Comparison of ENCODE assay signal across 27 cellular contexts in the genomic region with DNA sequence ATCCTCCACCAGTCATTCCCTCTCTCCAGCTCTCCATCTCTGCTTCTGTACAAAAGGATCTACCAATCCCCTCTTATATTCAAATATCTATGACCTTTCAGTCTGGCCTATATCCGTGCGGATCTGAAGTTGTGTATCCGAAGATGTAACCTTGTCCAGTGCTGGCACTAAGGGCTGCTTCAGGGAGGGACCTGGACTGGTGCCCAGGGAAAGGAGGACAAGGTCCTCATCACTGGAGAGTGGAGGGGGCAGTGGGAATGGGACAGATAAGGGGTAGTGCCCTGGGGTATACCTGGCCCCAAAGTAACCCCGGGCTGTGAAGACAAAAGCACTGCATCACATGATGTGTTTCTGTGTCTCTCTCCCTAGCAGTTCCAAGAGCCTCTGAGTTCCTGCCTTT. TPM values are rescaled to one million over a fixed set of nuclear protein-coding genes. Genes with fewer than 3 reads are reported as not detected.
"Had no signal": no experiment of that assay in that cellular context is flagged by ENCODE, and none has a peak within 500 bp of the region (broad histone marks: within the 10 kb centered on the region; RNA-seq: fewer than 3 reads in every experiment).

No MANE protein-coding gene starts in this region.

- H3K27ac Mint-ChIP-seq: natural killer cell treated with Interleukin-12 subunit alpha and Interleukin-12 subunit beta and Interleukin-15 and Interleukin-18, amount 100 ng/mL, for 72 hours; stimulated activated naive B cell treated with anti-CD40 and anti-IgM and Interleukin-4, amounts not matched to agents 10 μg/mL and 1 μg/mL and 100 μg/mL, for 72 hours; stimulated activated naive CD8-positive, alpha-beta T cell treated with anti-CD3 and anti-CD28 coated beads, Interleukin-15, Interleukin-2, amounts not matched to agents 100 ng/mL and 50 ng/mL, for 24 hours had no signal

- H3K27ac ChIP-seq: hepatocyte, left ventricle myocardium inferior, pancreas, prostate gland, skin epidermis, suprapubic skin, thoracic aorta, tibial artery, vagina had no signal

- H3K27me3 Mint-ChIP-seq: naive thymus-derived CD4-positive, alpha-beta T cell; natural killer cell treated with Interleukin-12 subunit alpha and Interleukin-12 subunit beta and Interleukin-15 and Interleukin-18, amount 100 ng/mL, for 72 hours; stimulated activated naive B cell treated with anti-CD40 and anti-IgM and Interleukin-4, amounts not matched to agents 10 μg/mL and 1 μg/mL and 100 μg/mL, for 72 hours; stimulated activated naive CD8-positive, alpha-beta T cell treated with anti-CD3 and anti-CD28 coated beads, Interleukin-15, Interleukin-2, amounts not matched to agents 100 ng/mL and 50 ng/mL, for 24 hours had no signal

- DNase-seq: islet precursor cell; left ventricle myocardium inferior; midbrain; mucosa of descending colon; naive thymus-derived CD4-positive, alpha-beta T cell; pancreas; posterior cingulate gyrus; retina; right cardiac atrium; stimulated activated CD4-positive, alpha-beta T cell treated with anti-CD3 and anti-CD28 coated beads, Interleukin-12 subunit alpha, Interleukin-12 subunit beta, amount 100 ng/mL, for 4 hours; stimulated activated CD4-positive, alpha-beta T cell treated with anti-CD3 and anti-CD28 coated beads, Interleukin-15, amount 100 ng/mL, for 24 hours; stimulated activated CD4-positive, alpha-beta T cell treated with anti-CD3 and anti-CD28 coated beads, Interleukin-2, amount 100 ng/mL, for 24 hours; stimulated activated CD4-positive, alpha-beta T cell treated with anti-CD3 and anti-CD28 coated beads, Interleukin-4, amount 100 ng/mL, for 1 hour; stimulated activated naive B cell treated with anti-CD40 and anti-IgM and Interleukin-4, amounts not matched to agents 10 μg/mL and 1 μg/mL and 100 μg/mL, for 72 hours; tibial artery; trophoblast cell had no signal

- H3K4me3 ChIP-seq: hepatocyte, left ventricle myocardium inferior, lung, mucosa of descending colon, pancreas, prostate gland, skin epidermis, suprapubic skin, thoracic aorta, tibial artery, vagina had no signal

- H3K9me3 ChIP-seq: left ventricle myocardium inferior, mucosa of descending colon, pancreas, prostate gland, suprapubic skin, thoracic aorta, tibial artery, vagina had no signal

- H3K36me3 Mint-ChIP-seq: naive thymus-derived CD4-positive, alpha-beta T cell; natural killer cell treated with Interleukin-12 subunit alpha and Interleukin-12 subunit beta and Interleukin-15 and Interleukin-18, amount 100 ng/mL, for 72 hours had no signal

- H3K27me3 ChIP-seq: hepatocyte, pancreas, suprapubic skin, tibial artery, vagina had no signal

- H3K4me1 ChIP-seq: left ventricle myocardium inferior, pancreas, prostate gland, suprapubic skin, tibial artery, vagina had no signal

- H3K36me3 ChIP-seq: left ventricle myocardium inferior, pancreas, prostate gland, suprapubic skin, thoracic aorta, tibial artery, vagina had no signal

- ATAC-seq: mucosa of descending colon; naive thymus-derived CD4-positive, alpha-beta T cell; natural killer cell treated with Interleukin-12 subunit alpha and Interleukin-12 subunit beta and Interleukin-15 and Interleukin-18, amount 100 ng/mL, for 72 hours; pancreas; right cardiac atrium; sciatic nerve; stimulated activated naive B cell treated with anti-CD40 and anti-IgM and Interleukin-4, amounts not matched to agents 10 μg/mL and 1 μg/mL and 100 μg/mL, for 72 hours had no signal

- H3K9me3 Mint-ChIP-seq: naive thymus-derived CD4-positive, alpha-beta T cell; natural killer cell treated with Interleukin-12 subunit alpha and Interleukin-12 subunit beta and Interleukin-15 and Interleukin-18, amount 100 ng/mL, for 72 hours; stimulated activated naive B cell treated with anti-CD40 and anti-IgM and Interleukin-4, amounts not matched to agents 10 μg/mL and 1 μg/mL and 100 μg/mL, for 72 hours; stimulated activated naive CD8-positive, alpha-beta T cell treated with anti-CD3 and anti-CD28 coated beads, Interleukin-15, Interleukin-2, amounts not matched to agents 100 ng/mL and 50 ng/mL, for 24 hours had no signal

- H3K4me3 Mint-ChIP-seq: naive thymus-derived CD4-positive, alpha-beta T cell; natural killer cell treated with Interleukin-12 subunit alpha and Interleukin-12 subunit beta and Interleukin-15 and Interleukin-18, amount 100 ng/mL, for 72 hours; stimulated activated naive B cell treated with anti-CD40 and anti-IgM and Interleukin-4, amounts not matched to agents 10 μg/mL and 1 μg/mL and 100 μg/mL, for 72 hours; stimulated activated naive CD8-positive, alpha-beta T cell treated with anti-CD3 and anti-CD28 coated beads, Interleukin-15, Interleukin-2, amounts not matched to agents 100 ng/mL and 50 ng/mL, for 24 hours had no signal

- H3K4me1 Mint-ChIP-seq: stimulated activated naive B cell treated with anti-CD40 and anti-IgM and Interleukin-4, amounts not matched to agents 10 μg/mL and 1 μg/mL and 100 μg/mL, for 72 hours had no signal

RNA-seq across cellular contexts. Expression of gene TMEM225B, which starts 1.8 kb away (rescaled TPM):
- total RNA-seq: kidney epithelial cell, left ventricle myocardium inferior had no signal
